Comparison of ENCODE assay signal across 23 cellular contexts in genomic region chr10:75616874-75617478, GRCh38.
"Had no signal": no experiment of that assay in that cellular context is flagged by ENCODE, and none has a peak within 500 bp of the region (broad histone marks: within the 10 kb centered on the region; RNA-seq: fewer than 3 reads in every experiment).

No MANE protein-coding gene starts in this region.

- H3K4me3 Mint-ChIP-seq: activated CD4-positive, alpha-beta memory T cell treated with anti-CD3 and anti-CD28 coated beads for 36 hours; activated naive CD4-positive, alpha-beta T cell treated with anti-CD3 and anti-CD28 coated beads, Interleukin-2, amount 10 ng/mL, durations not matched to agents 7 days and 5 days; activated T-cell treated with anti-CD3 and anti-CD28 coated beads, Interleukin-2, amount 50 U/mL, for 72 hours; immature natural killer cell; memory B cell; nephron; stimulated activated naive CD8-positive, alpha-beta T cell treated with anti-CD3 and anti-CD28 coated beads, Interleukin-15, Interleukin-2, amounts not matched to agents 100 ng/mL and 50 ng/mL, for 24 hours; T-helper 1 cell treated with Interleukin-12 subunit alpha and Interleukin-12 subunit beta and Interleukin-4 antibody, amounts not matched to agents 30 μg/mL and 1 μg/mL, for 36 hours had no signal

- H3K9me3 Mint-ChIP-seq: activated CD4-positive, alpha-beta memory T cell treated with anti-CD3 and anti-CD28 coated beads for 36 hours; activated naive CD4-positive, alpha-beta T cell treated with anti-CD3 and anti-CD28 coated beads, Interleukin-2, amount 10 ng/mL, durations not matched to agents 7 days and 5 days; activated T-cell treated with anti-CD3 and anti-CD28 coated beads, Interleukin-2, amount 50 U/mL, for 72 hours; immature natural killer cell; memory B cell; nephron; stimulated activated naive CD8-positive, alpha-beta T cell treated with anti-CD3 and anti-CD28 coated beads, Interleukin-15, Interleukin-2, amounts not matched to agents 100 ng/mL and 50 ng/mL, for 24 hours; T-helper 1 cell treated with Interleukin-12 subunit alpha and Interleukin-12 subunit beta and Interleukin-4 antibody, amounts not matched to agents 30 μg/mL and 1 μg/mL, for 36 hours had no signal

- H3K4me3 ChIP-seq: hepatocyte, ovary, tibial artery had no signal

- H3K27ac Mint-ChIP-seq: activated CD4-positive, alpha-beta memory T cell treated with anti-CD3 and anti-CD28 coated beads for 36 hours; activated naive CD4-positive, alpha-beta T cell treated with anti-CD3 and anti-CD28 coated beads, Interleukin-2, amount 10 ng/mL, durations not matched to agents 7 days and 5 days; activated T-cell treated with anti-CD3 and anti-CD28 coated beads, Interleukin-2, amount 50 U/mL, for 72 hours; immature natural killer cell; memory B cell; nephron; stimulated activated naive CD8-positive, alpha-beta T cell treated with anti-CD3 and anti-CD28 coated beads, Interleukin-15, Interleukin-2, amounts not matched to agents 100 ng/mL and 50 ng/mL, for 24 hours; T-helper 1 cell treated with Interleukin-12 subunit alpha and Interleukin-12 subunit beta and Interleukin-4 antibody, amounts not matched to agents 30 μg/mL and 1 μg/mL, for 36 hours had no signal

- H3K27me3 ChIP-seq: hepatocyte, ovary, tibial artery had no signal

- H3K36me3 ChIP-seq: neutrophil, ovary, tibial artery had no signal

- DNase-seq: activated CD4-positive, alpha-beta memory T cell treated with anti-CD3 and anti-CD28 coated beads for 36 hours; activated CD4-positive, alpha-beta T cell treated with anti-CD3 and anti-CD28 coated beads for 48 hours; activated effector memory CD4-positive, alpha-beta T cell treated with Interleukin-2 at 50 U/mL for 16 hours; activated naive CD4-positive, alpha-beta T cell treated with anti-CD3 and anti-CD28 coated beads, Interleukin-2, amount 10 ng/mL, durations not matched to agents 7 days and 5 days; activated T-cell treated with anti-CD3 and anti-CD28 coated beads, Interleukin-2, amount 50 U/mL, for 72 hours; amygdala; cortex of kidney; foreskin melanocyte; glutamatergic neuron; immature natural killer cell; kidney glomerular epithelial cell; stimulated activated CD4-positive, alpha-beta T cell treated with anti-CD3 and anti-CD28 coated beads, Interleukin-12 subunit alpha, Interleukin-12 subunit beta, amount 100 ng/mL, for 4 hours; stimulated activated CD4-positive, alpha-beta T cell treated with anti-CD3 and anti-CD28 coated beads, Interleukin-4, amount 100 ng/mL, for 4 hours; substantia nigra; T1000 had no signal

- H3K9me3 ChIP-seq: neutrophil, ovary, tibial artery had no signal

- H3K4me1 Mint-ChIP-seq: activated naive CD4-positive, alpha-beta T cell treated with anti-CD3 and anti-CD28 coated beads, Interleukin-2, amount 10 ng/mL, durations not matched to agents 7 days and 5 days; immature natural killer cell; memory B cell had no signal

- H3K36me3 Mint-ChIP-seq: activated CD4-positive, alpha-beta memory T cell treated with anti-CD3 and anti-CD28 coated beads for 36 hours; activated naive CD4-positive, alpha-beta T cell treated with anti-CD3 and anti-CD28 coated beads, Interleukin-2, amount 10 ng/mL, durations not matched to agents 7 days and 5 days; immature natural killer cell; memory B cell had no signal

- ATAC-seq: activated T-cell treated with anti-CD3 and anti-CD28 coated beads, Interleukin-2, amount 50 U/mL, for 72 hours had no signal

- H3K27ac ChIP-seq: hepatocyte, neutrophil, ovary, tibial artery had no signal
